ENCODE assay signal across 23 cellular contexts in genomic region chr16:86371083-86371803, GRCh38.
"Had no signal": no experiment of that assay in that cellular context is flagged by ENCODE, and none has a peak within 500 bp of the region (broad histone marks: within the 10 kb centered on the region; RNA-seq: fewer than 3 reads in every experiment).

No MANE protein-coding gene starts in this region.

- H3K4me3 Mint-ChIP-seq: central memory CD8-positive, alpha-beta T cell; mesothelial cell of epicardium; nephron; stimulated activated effector memory CD8-positive, alpha-beta T cell treated with anti-CD3 and anti-CD28 coated beads, Interleukin-12 subunit alpha, Interleukin-12 subunit beta, amount 100 ng/mL, for 72 hours had no signal

- H3K9me3 ChIP-seq: gastrocnemius medialis, suprapubic skin had no signal

- H3K4me1 ChIP-seq: gastrocnemius medialis, heart right ventricle, suprapubic skin, tibial artery had no signal

- H3K36me3 ChIP-seq: esophagus muscularis mucosa, gastrocnemius medialis, heart right ventricle, suprapubic skin, tibial artery, upper lobe of left lung had no signal

- H3K4me3 ChIP-seq: dorsolateral prefrontal cortex, esophagus muscularis mucosa, gastrocnemius medialis, heart right ventricle, suprapubic skin, tibial artery, upper lobe of left lung had no signal

- FAIRE-seq: endometrium, islet of Langerhans had no signal

- H3K4me1 Mint-ChIP-seq: central memory CD8-positive, alpha-beta T cell; nephron; stimulated activated effector memory CD8-positive, alpha-beta T cell treated with anti-CD3 and anti-CD28 coated beads, Interleukin-12 subunit alpha, Interleukin-12 subunit beta, amount 100 ng/mL, for 72 hours had no signal

- H3K36me3 Mint-ChIP-seq: mesothelial cell of epicardium; stimulated activated effector memory CD8-positive, alpha-beta T cell treated with anti-CD3 and anti-CD28 coated beads, Interleukin-12 subunit alpha, Interleukin-12 subunit beta, amount 100 ng/mL, for 72 hours had no signal

- H3K9me3 Mint-ChIP-seq: central memory CD8-positive, alpha-beta T cell had no signal

- H3K27ac Mint-ChIP-seq: mesothelial cell of epicardium; nephron; progenitor cell of endocrine pancreas; stimulated activated effector memory CD8-positive, alpha-beta T cell treated with anti-CD3 and anti-CD28 coated beads, Interleukin-12 subunit alpha, Interleukin-12 subunit beta, amount 100 ng/mL, for 72 hours had no signal

- DNase-seq: cortex of kidney; dorsolateral prefrontal cortex; effector memory CD4-positive, alpha-beta T cell; gastrocnemius medialis; heart right ventricle; hypothalamus; kidney glomerular epithelial cell; mammary epithelial cell; right cardiac atrium; stimulated activated CD4-positive, alpha-beta T cell treated with anti-CD3 and anti-CD28 coated beads, Interleukin-4, amount 100 ng/mL, for 1 hour; stimulated activated CD8-positive, alpha-beta memory T cell treated with anti-CD3 and anti-CD28 coated beads, Interleukin-4, amount 100 ng/mL, for 48 hours; stimulated activated naive CD8-positive, alpha-beta T cell treated with anti-CD3 and anti-CD28 coated beads, Interleukin-15, Interleukin-2, amounts not matched to agents 100 U/mL and 50 U/mL, for 24 hours; tibial artery; upper lobe of left lung had no signal

- ATAC-seq: gastrocnemius medialis; heart right ventricle; right cardiac atrium; stimulated activated effector memory CD8-positive, alpha-beta T cell treated with anti-CD3 and anti-CD28 coated beads, Interleukin-12 subunit alpha, Interleukin-12 subunit beta, amount 100 ng/mL, for 72 hours; stimulated activated naive CD8-positive, alpha-beta T cell treated with anti-CD3 and anti-CD28 coated beads, Interleukin-15, Interleukin-2, amounts not matched to agents 100 U/mL and 50 U/mL, for 24 hours had no signal

- H3K27ac ChIP-seq: dorsolateral prefrontal cortex, esophagus muscularis mucosa, gastrocnemius medialis, heart right ventricle, suprapubic skin, tibial artery, upper lobe of left lung had no signal

- H3K27me3 ChIP-seq: esophagus muscularis mucosa had no signal
